In genomic region chr16:4111748-4112696, GRCh38 we compare ENCODE assay signal across 9 cellular contexts. TPM values are rescaled to one million over a fixed set of nuclear protein-coding genes. Genes with fewer than 3 reads are reported as not detected.
DNase-seq lines count a peak whose midpoint lies in the region; ATAC-seq, FAIRE-seq and TF ChIP-seq lines count a peak whose summit lies in the region.
"Had no signal": no experiment of that assay in that cellular context is flagged by ENCODE, and none has a peak within 500 bp of the region (broad histone marks: within the 10 kb centered on the region; RNA-seq: fewer than 3 reads in every experiment).

No MANE protein-coding gene starts in this region.

- H4K20me1 ChIP-seq in keratinocyte (ENCODE audit: control insufficient read depth, extremely low read depth, insufficient read depth, low read length): no peaks in the 10 kb centered on the region

- dilution Hi-C loops in keratinocyte (cut with MboI; ENCODE audit: extremely low pct_ligation_motif_present, low sequenced_read_pairs): no loop called here

- TF ChIP-seq CTCF in keratinocyte (optimal IDR thresholded peaks at IDR 0.05 in 1 of 3, IDR thresholded peaks at IDR 0.05 in 1 of 3, conservative IDR thresholded peaks at IDR 0.05 in 1 of 3; ENCODE audit: extremely low read depth in 1 of 3, insufficient read depth in 2 of 3, low read length in 3 of 3): no peak
- TF ChIP-seq CTCF in testis (IDR thresholded peaks at IDR 0.05): no peak

- peak overlapping the region; percentile 19 to 74 (median 63) for H3K4me3 ChIP-seq in keratinocyte (ENCODE audit: control insufficient read depth in 2 of 3, extremely low read depth in 1 of 3, insufficient read depth in 2 of 3, low read depth in 1 of 3, low read length in 3 of 3)
- peak overlapping the region in 1 of 2 donors; percentile 12 for H3K4me3 ChIP-seq in testis

- peak overlapping the region; percentile 97 for H3K4me2 ChIP-seq in keratinocyte (ENCODE audit: control insufficient read depth, extremely low read depth, insufficient read depth, low read depth, low read length)

- H3K4me1 Mint-ChIP-seq in activated CD4-positive, alpha-beta T cell treated with anti-CD3 and anti-CD28 coated beads, Interleukin-2, amount 10 ng/mL, durations not matched to agents 7 days and 5 days: peaks cover 57% of the 10 kb centered on the region
- peaks cover 49% of the 10 kb centered on the region for H3K4me1 Mint-ChIP-seq in activated T-helper 17 cell treated with anti-CD3 and anti-CD28 coated beads, Interleukin-2, amount 50 U/mL, for 72 hours

- no peaks in the 10 kb centered on the region for H3K9me1 ChIP-seq in keratinocyte (ENCODE audit: control insufficient read depth, extremely low read depth, insufficient read depth, low read length)

- no peak for ATAC-seq in activated T-helper 17 cell treated with anti-CD3 and anti-CD28 coated beads, Interleukin-2, amount 50 U/mL, for 72 hours (replicated peaks)
- no peak for ATAC-seq in activated CD4-positive, CD25-positive, alpha-beta regulatory T cell treated with anti-CD3 and anti-CD28 coated beads, Interleukin-2, amount 50 U/mL, for 24 hours
- ATAC-seq in HG02852 (IDR thresholded peaks at IDR 0.05; ENCODE audit: unreplicated experiment): no peak

- H3K36me3 ChIP-seq in keratinocyte (ENCODE audit: control insufficient read depth in 2 of 2, extremely low read depth in 1 of 2, insufficient read depth in 2 of 2, low read length in 2 of 2) (peaks cover 0 to 7% of the 10 kb centered on the region in 2 experiments), testis (ENCODE audit: low read depth, missing control alignments) (no peaks in the 10 kb centered on the region)

- CTCF ChIA-PET in activated CD4-positive, alpha-beta T cell treated with anti-CD3 and anti-CD28 coated beads, Interleukin-2, amount 10 ng/mL, durations not matched to agents 7 days and 5 days (lab: Charles Lee): interaction anchor here (0.5 to 2.0 kb wide), 5 partner anchors 31 to 171 kb away, joined by 3 to 9 read pairs (median 3); no protein-coding TSS in a partner anchor

- H3K27me3 Mint-ChIP-seq in activated CD4-positive, alpha-beta T cell treated with anti-CD3 and anti-CD28 coated beads, Interleukin-2, amount 10 ng/mL, durations not matched to agents 7 days and 5 days: no peaks in the 10 kb centered on the region
- H3K27me3 Mint-ChIP-seq in activated T-helper 17 cell treated with anti-CD3 and anti-CD28 coated beads, Interleukin-2, amount 50 U/mL, for 72 hours: no peaks in the 10 kb centered on the region

- H3K27ac Mint-ChIP-seq in activated CD4-positive, alpha-beta T cell treated with anti-CD3 and anti-CD28 coated beads, Interleukin-2, amount 10 ng/mL, durations not matched to agents 7 days and 5 days: no peak overlapping the region
- peak overlapping the region; percentile 37 for H3K27ac Mint-ChIP-seq in activated T-helper 17 cell treated with anti-CD3 and anti-CD28 coated beads, Interleukin-2, amount 50 U/mL, for 72 hours

- no peak for FAIRE-seq in keratinocyte (lab: Jason Lieb, UNC)

- H3K36me3 Mint-ChIP-seq in activated CD4-positive, alpha-beta T cell treated with anti-CD3 and anti-CD28 coated beads, Interleukin-2, amount 10 ng/mL, durations not matched to agents 7 days and 5 days (ENCODE audit: low read depth): peaks cover 17% of the 10 kb centered on the region
- peaks cover 17% of the 10 kb centered on the region for H3K36me3 Mint-ChIP-seq in activated T-helper 17 cell treated with anti-CD3 and anti-CD28 coated beads, Interleukin-2, amount 50 U/mL, for 72 hours (ENCODE audit: low read depth)

- peak overlapping the region; percentile 62 for H3K9ac ChIP-seq in keratinocyte (ENCODE audit: control insufficient read depth, extremely low read depth, insufficient read depth, low read length)

- H3K4me3 Mint-ChIP-seq in activated CD4-positive, alpha-beta T cell treated with anti-CD3 and anti-CD28 coated beads, Interleukin-2, amount 10 ng/mL, durations not matched to agents 7 days and 5 days: peak overlapping the region; percentile 71
- peak overlapping the region; percentile 71 for H3K4me3 Mint-ChIP-seq in activated T-helper 17 cell treated with anti-CD3 and anti-CD28 coated beads, Interleukin-2, amount 50 U/mL, for 72 hours

- no peaks in the 10 kb centered on the region for H3K9me3 Mint-ChIP-seq in activated CD4-positive, alpha-beta T cell treated with anti-CD3 and anti-CD28 coated beads, Interleukin-2, amount 10 ng/mL, durations not matched to agents 7 days and 5 days
- no peaks in the 10 kb centered on the region for H3K9me3 Mint-ChIP-seq in activated T-helper 17 cell treated with anti-CD3 and anti-CD28 coated beads, Interleukin-2, amount 50 U/mL, for 72 hours

- 28 to 33% methylated on average over 16 of the region's 16 CpGs for WGBS in testis, 2 donors

- TF ChIP-seq POLR2A in testis (IDR thresholded peaks at IDR 0.05): no peak

- H3K9me3 ChIP-seq in keratinocyte (ENCODE audit: control insufficient read depth, low read depth, low read length): no peaks in the 10 kb centered on the region
- no peaks in the 10 kb centered on the region for H3K9me3 ChIP-seq in testis

- H2AFZ ChIP-seq in keratinocyte (ENCODE audit: control insufficient read depth, low read length): peak overlapping the region; percentile 83

- H3K79me2 ChIP-seq in keratinocyte (ENCODE audit: control insufficient read depth, insufficient read depth, low read length): peaks cover 13% of the 10 kb centered on the region

- H3K4me1 ChIP-seq in keratinocyte (ENCODE audit: control insufficient read depth, extremely low read depth, insufficient read depth, low read length): peaks cover 30% of the 10 kb centered on the region
- peaks cover 22% of the 10 kb centered on the region for H3K4me1 ChIP-seq in testis

- no peaks in the 10 kb centered on the region for H3K27me3 ChIP-seq in keratinocyte (ENCODE audit: control insufficient read depth, extremely low read depth, insufficient read depth, low read length)
- H3K27me3 ChIP-seq in testis: no peaks in the 10 kb centered on the region

- POLR2A ChIA-PET in activated CD4-positive, alpha-beta T cell treated with anti-CD3 and anti-CD28 coated beads, Interleukin-2, amount 10 ng/mL, durations not matched to agents 7 days and 5 days (lab: Charles Lee): no interaction called here

- no peak for DNase-seq in activated CD4-positive, alpha-beta T cell treated with anti-CD3 and anti-CD28 coated beads, Interleukin-2, amount 10 ng/mL, durations not matched to agents 7 days and 5 days
- no peak for DNase-seq in activated CD4-positive, alpha-beta T cell treated with anti-CD3 and anti-CD28 coated beads for 48 hours
- DNase-seq in keratinocyte (ENCODE audit: low read depth, low spot score) (no peak), testis (peak; percentile 52), NCI-H510A treated with DMSO at 0.1 percent for 48 hours (lab: John Stamatoyannopoulos, UW) (no peak)

- intact Hi-C loops in testis (cut with DNase I; ENCODE audit: low total_unique reads): loop anchor here (10.0 kb wide), 1 partner anchor 143 kb away; no protein-coding TSS in a partner anchor

- H3K27ac ChIP-seq in keratinocyte (ENCODE audit: control insufficient read depth, insufficient read depth, low read length) (no peak overlapping the region), testis (no peak overlapping the region)
- H3K27ac ChIP-seq: RWPE1 had no signal

RNA-seq across cellular contexts. Expression of gene ADCY9, which starts 4.2 kb away (rescaled TPM):
- 10 to 100 TPM; 10.4 to 12.4 TPM for total RNA-seq in activated CD4-positive, alpha-beta T cell treated with anti-CD3 and anti-CD28 coated beads, Interleukin-2, amount 10 ng/mL, durations not matched to agents 7 days and 5 days
- 1 to 10 TPM; 4.1 to 9.4 TPM for total RNA-seq in activated T-helper 17 cell treated with anti-CD3 and anti-CD28 coated beads, Interleukin-2, amount 50 U/mL, for 72 hours
- polyA plus RNA-seq in keratinocyte (2.9 to 7.6 TPM (median 3.0 TPM) in 3 replicates), testis (ENCODE audit: insufficient read depth, low read depth, low replicate concordance) (19.0 TPM)
- 4.6 TPM for polyA plus RNA-seq in keratinocyte (2011; ENCODE audit: low read depth)
- 3.8 and 4.9 TPM in 2 replicates for polyA plus RNA-seq in keratinocyte (2011; cell fraction: cytosol; rRNA removed)
- polyA plus RNA-seq in keratinocyte (2011; cell fraction: nucleus; rRNA removed): 15.8 and 17.2 TPM in 2 replicates
- polyA plus RNA-seq in keratinocyte (2012; ENCODE audit: low replicate concordance): 7.5 and 8.0 TPM in 2 replicates
- 9.2 to 34.7 TPM (median 10.9 TPM) in 3 replicates for polyA minus RNA-seq in keratinocyte
- polyA minus RNA-seq in keratinocyte (2011; cell fraction: cytosol; rRNA and poly(A)+ RNA removed): 21.1 TPM
- 27.3 and 28.2 TPM in 2 replicates for polyA minus RNA-seq in keratinocyte (2011; cell fraction: nucleus; rRNA and poly(A)+ RNA removed)
- 10 to 100 TPM; 52.8 to 77.2 TPM for total RNA-seq in testis

Comparison
In these comparisons a context has a peak if more than half of its experiments do, and no peak if none do; other contexts are left out.
1. RNA of gene ADCY9, which starts 4.2 kb away (total RNA-seq): 52.8 to 77.2 TPM in testis; 10.4 to 12.4 TPM in activated CD4-positive, alpha-beta T cell treated with anti-CD3 and anti-CD28 coated beads, Interleukin-2, amount 10 ng/mL, durations not matched to agents 7 days and 5 days and 4.1 to 9.4 TPM in activated T-helper 17 cell treated with anti-CD3 and anti-CD28 coated beads, Interleukin-2, amount 50 U/mL, for 72 hours; every median in the first group is over 4 times any median in the second.